28 cellular contexts compared by ENCODE assay signal in genomic region chr3:53691885-53692284, GRCh38.
DNase-seq lines count a peak whose midpoint lies in the region; ATAC-seq, FAIRE-seq and TF ChIP-seq lines count a peak whose summit lies in the region.
"Had no signal": no experiment of that assay in that cellular context is flagged by ENCODE, and none has a peak within 500 bp of the region (broad histone marks: within the 10 kb centered on the region; RNA-seq: fewer than 3 reads in every experiment).

No MANE protein-coding gene starts in this region.

- H3K4me1 ChIP-seq in liver (ENCODE audit: control insufficient read depth in 4 of 4, insufficient read depth in 4 of 4, low read length in 3 of 4) (no peaks in the 10 kb centered on the region), foreskin keratinocyte (no peaks in the 10 kb centered on the region)
- H3K4me1 ChIP-seq: BE2C, BLaER1 had no signal

- no peak overlapping the region for H3K4me3 Mint-ChIP-seq in T-helper 2 cell treated with Interferon-gamma antibody and Interleukin-4, amounts not matched to agents 5 μg/mL and 100 μg/mL, for 36 hours
- H3K4me3 Mint-ChIP-seq in WTC11: no peak overlapping the region
- H3K4me3 Mint-ChIP-seq: CD4-positive, alpha-beta memory T cell; CD4-positive, CD25-positive, alpha-beta regulatory T cell; CD8-positive, alpha-beta memory T cell had no signal

- WGBS in liver: 29% methylated on average over 3 of the region's 3 CpGs

- no peaks in the 10 kb centered on the region for H3K9me3 Mint-ChIP-seq in T-helper 2 cell treated with Interferon-gamma antibody and Interleukin-4, amounts not matched to agents 5 μg/mL and 100 μg/mL, for 36 hours
- H3K9me3 Mint-ChIP-seq in WTC11: no peaks in the 10 kb centered on the region
- H3K9me3 Mint-ChIP-seq: CD4-positive, CD25-positive, alpha-beta regulatory T cell; CD8-positive, alpha-beta memory T cell had no signal

- CTCF ChIA-PET in WTC11 (lab: Charles Lee): no interaction called here

- peaks cover 2% of the 10 kb centered on the region for H3K36me3 Mint-ChIP-seq in T-helper 2 cell treated with Interferon-gamma antibody and Interleukin-4, amounts not matched to agents 5 μg/mL and 100 μg/mL, for 36 hours (ENCODE audit: low read depth)
- H3K36me3 Mint-ChIP-seq in WTC11: no peaks in the 10 kb centered on the region
- H3K36me3 Mint-ChIP-seq: CD14-positive monocyte; CD4-positive, alpha-beta memory T cell; CD4-positive, CD25-positive, alpha-beta regulatory T cell; CD8-positive, alpha-beta memory T cell had no signal

- H3K27ac ChIP-seq in liver (ENCODE audit: low read depth in 1 of 2, low read length in 2 of 2) (no peak overlapping the region), foreskin keratinocyte (no peak overlapping the region)
- H3K27ac ChIP-seq: 22Rv1, BLaER1 had no signal

- FAIRE-seq in A204.1 (lab: Jason Lieb, UNC): peak; percentile 97
- FAIRE-seq: GM12878, GM12892, GM19239 had no signal

- H3K36me3 ChIP-seq in liver (ENCODE audit: control insufficient read depth in 4 of 4, insufficient read depth in 3 of 4, low read depth in 1 of 4, low read length in 3 of 4): no peaks in the 10 kb centered on the region
- H3K36me3 ChIP-seq: BE2C, BLaER1 had no signal

- DNase-seq in T-helper 2 cell treated with Interferon-gamma antibody and Interleukin-4, amounts not matched to agents 5 μg/mL and 100 μg/mL, for 36 hours (ENCODE audit: low spot score): no peak
- DNase-seq in T-helper 2 cell (no peak), WTC11 (ENCODE audit: low spot score) (no peak), foreskin keratinocyte (no peak), NCI-H2081 (lab: John Stamatoyannopoulos, UW) (no peak)
- DNase-seq: ACHN; BE2C; C1 segment of cervical spinal cord; CD4-positive, alpha-beta memory T cell; CD4-positive, CD25-positive, alpha-beta regulatory T cell; CD8-positive, alpha-beta memory T cell; COR-L47; DMS 273 treated with DMSO at 0.1 percent for 48 hours; DMS153; DMS53; DMS79; DND-41; EL; GDM1 had no signal

- H3K27me3 ChIP-seq in liver (ENCODE audit: control insufficient read depth in 4 of 4, insufficient read depth in 4 of 4, low read length in 3 of 4) (no peaks in the 10 kb centered on the region), foreskin keratinocyte (no peaks in the 10 kb centered on the region)
- H3K27me3 ChIP-seq: BE2C, BLaER1 had no signal

- H3K9ac ChIP-seq in liver (ENCODE audit: low read depth in 1 of 2, low read length in 2 of 2): no peak overlapping the region
- H3K9ac ChIP-seq: BLaER1 had no signal

- POLR2A ChIA-PET in WTC11 (lab: Charles Lee): no interaction called here

- TF ChIP-seq CTCF in WTC11 (IDR thresholded peaks at IDR 0.05) (no peak), liver (IDR thresholded peaks at IDR 0.05; ENCODE audit: low read depth, low read length, missing input control) (no peak), foreskin keratinocyte (conservative IDR thresholded peaks at IDR 0.05) (no peak)

- H3K4me3 ChIP-seq in liver (ENCODE audit: low read depth in 1 of 3, low read length in 3 of 3): no peak overlapping the region
- H3K4me3 ChIP-seq: BLaER1, GM12878 had no signal

- ATAC-seq in WTC11 (no peak), foreskin keratinocyte (no peak), GM18498 (IDR thresholded peaks at IDR 0.05; ENCODE audit: unreplicated experiment) (no peak)
- ATAC-seq: GM12878 had no signal

- H3K4me1 Mint-ChIP-seq in T-helper 2 cell treated with Interferon-gamma antibody and Interleukin-4, amounts not matched to agents 5 μg/mL and 100 μg/mL, for 36 hours (ENCODE audit: low read depth): peaks cover 35% of the 10 kb centered on the region
- no peaks in the 10 kb centered on the region for H3K4me1 Mint-ChIP-seq in WTC11

- peaks cover 25% of the 10 kb centered on the region for H3K27me3 Mint-ChIP-seq in T-helper 2 cell treated with Interferon-gamma antibody and Interleukin-4, amounts not matched to agents 5 μg/mL and 100 μg/mL, for 36 hours (ENCODE audit: low read depth)
- no peaks in the 10 kb centered on the region; the same call in 1 of the 2 replicates for H3K27me3 Mint-ChIP-seq in WTC11 (ENCODE audit: low read depth)

- H3K27ac Mint-ChIP-seq in T-helper 2 cell treated with Interferon-gamma antibody and Interleukin-4, amounts not matched to agents 5 μg/mL and 100 μg/mL, for 36 hours: peak overlapping the region; percentile 53
- H3K27ac Mint-ChIP-seq in WTC11: no peak overlapping the region
- H3K27ac Mint-ChIP-seq: CD14-positive monocyte; CD4-positive, CD25-positive, alpha-beta regulatory T cell had no signal

- H3K9me3 ChIP-seq in liver (ENCODE audit: control insufficient read depth in 4 of 4, low read length in 3 of 4): no peaks in the 10 kb centered on the region
- H3K9me3 ChIP-seq: BE2C, BLaER1 had no signal

- no peak for TF ChIP-seq RAD21 in liver (IDR thresholded peaks at IDR 0.05)

TF ChIP-seq in WTC11, 78 proteins besides CTCF, POLR2A, EP300 and RAD21:
- TF ChIP-seq ERG (CRISPR knock-in tag; IDR thresholded peaks at IDR 0.05) (no peak), HMGA2 (CRISPR knock-in tag; IDR thresholded peaks at IDR 0.05) (peak; percentile 3; the same call in 1 of the 2 replicates)

TF ChIP-seq in liver, 16 proteins besides CTCF, POLR2A, EP300 and RAD21:
- TF ChIP-seq GABPA (IDR thresholded peaks at IDR 0.05 in 1 of 2, conservative IDR thresholded peaks at IDR 0.05 in 1 of 2): no peak
- peak; percentile 36 to 69 for TF ChIP-seq HNF4A (conservative IDR thresholded peaks at IDR 0.05)
